Comparison of ENCODE assay signal across 8 cellular contexts in genomic region chr1:205505076-205505729, GRCh38. TPM values are rescaled to one million over a fixed set of nuclear protein-coding genes. Genes with fewer than 3 reads are reported as not detected.
DNase-seq lines count a peak whose midpoint lies in the region; ATAC-seq and TF ChIP-seq lines count a peak whose summit lies in the region.

No MANE protein-coding gene starts in this region.

- no peaks in the 10 kb centered on the region for H3K36me3 Mint-ChIP-seq in memory B cell

- H3K9ac ChIP-seq in IMR-90 (ENCODE audit: low read depth, low read length) = peak overlapping the region; percentile 29; the same call in 1 of the 2 replicates

- TF ChIP-seq CTCF in IMR-90 (conservative IDR thresholded peaks at IDR 0.05; ENCODE audit: low read depth, low read length) = no peak

- no peaks in the 10 kb centered on the region; the same call in 1 of the 2 replicates for H4K20me1 ChIP-seq in IMR-90 (ENCODE audit: insufficient read depth, low read length)

- no peak for TF ChIP-seq RAD21 in IMR-90 (IDR thresholded peaks at IDR 0.05; ENCODE audit: low read length)

- CTCF ChIA-PET in IMR-90 (lab: Yijun Ruan, JAX) = interaction anchor here (1.1 kb wide), 1 partner anchor 11 kb away, joined by 4 read pairs; no protein-coding TSS in a partner anchor

- intact Hi-C loops in IMR-90 (cut with micrococcal nuclease) = no loop called here

- no peak overlapping the region for H4K5ac ChIP-seq in IMR-90 (ENCODE audit: low read depth, low read length)

- peak overlapping the region; percentile 85 for H3K4me3 Mint-ChIP-seq in memory B cell

- POLR2A ChIA-PET in IMR-90 (lab: Charles Lee; ENCODE audit: unreplicated experiment) = no interaction called here

- peak overlapping the region; percentile 62 for H2AK9ac ChIP-seq in IMR-90 (replicated peaks; ENCODE audit: low read depth, low read length, poor library complexity)

- H3K14ac ChIP-seq in IMR-90 (replicated peaks; ENCODE audit: low read depth, low read length) = no peak overlapping the region

- H3K9me3 ChIP-seq in IMR-90 (ENCODE audit: control insufficient read depth, insufficient read depth, low read length) = no peaks in the 10 kb centered on the region; the same call in 1 of the 2 replicates

- peak overlapping the region; percentile 90 for H3K4me2 ChIP-seq in IMR-90 (ENCODE audit: low read depth, low read length)

- dilution Hi-C loops in IMR-90 (cut with HindIII; ENCODE audit: low sequenced_read_pairs, unreplicated experiment) = no loop called here

- no peak overlapping the region for H2BK5ac ChIP-seq in IMR-90 (ENCODE audit: low read depth, low read length, poor library complexity, severe bottlenecking)

- no peaks in the 10 kb centered on the region for H3K79me1 ChIP-seq in IMR-90 (ENCODE audit: low read depth in 1 of 2, low read length in 2 of 2)

- WGBS in IMR-90 (ENCODE audit: extremely low coverage in 2 of 2, insufficient read length in 1 of 2), 2 experiments = 1% methylated on average over 10 of the region's 18 CpGs; no CpG with 5 or more reads in 1 of the 2 experiments
- WGBS in urinary bladder = 13% methylated on average over 18 of the region's 18 CpGs

- H3K9me1 ChIP-seq in IMR-90 (ENCODE audit: insufficient read depth, low read length) = no peaks in the 10 kb centered on the region

- TF ChIP-seq POLR2A in IMR-90 (IDR thresholded peaks at IDR 0.05; ENCODE audit: low read depth, low read length) = no peak

- peak; percentile 56 for DNase-seq in ACHN
- DNase-seq in IMR-90 = no peak
- DNase-seq in caudate nucleus (lab: John Stamatoyannopoulos, UW) = no peak
- DNase-seq in memory B cell (ENCODE audit: low spot score in 2 of 2) = no peak
- no peak for DNase-seq in NOMO-1 (lab: John Stamatoyannopoulos, UW; ENCODE audit: unreplicated experiment in 2 of 2)
- no peak for DNase-seq in anterior cingulate cortex (lab: John Stamatoyannopoulos, UW)

- peak overlapping the region; percentile 45 for H3K27ac Mint-ChIP-seq in memory B cell

- H3K9me3 Mint-ChIP-seq in memory B cell = no peaks in the 10 kb centered on the region

- no peak overlapping the region for H2AK5ac ChIP-seq in IMR-90 (ENCODE audit: low read depth, low read length)

- H3K4ac ChIP-seq in IMR-90 (ENCODE audit: low read depth, low read length) = no peak overlapping the region

- peaks cover 64% of the 10 kb centered on the region for H3K27me3 ChIP-seq in IMR-90 (ENCODE audit: control insufficient read depth, insufficient read depth, low read length)

- no peak for ATAC-seq in IMR-90 (ENCODE audit: low read depth)
- no peak for ATAC-seq in memory B cell (ENCODE audit: low read depth)
- no peak for ATAC-seq in HG02938 (IDR thresholded peaks at IDR 0.05; ENCODE audit: unreplicated experiment)

- H3K18ac ChIP-seq in IMR-90 (ENCODE audit: low read depth, low read length) = no peak overlapping the region

- peak overlapping the region; percentile 88 for H2AFZ ChIP-seq in IMR-90 (replicated peaks; ENCODE audit: low read length, poor library complexity)

- no peak overlapping the region for H3K23ac ChIP-seq in IMR-90 (ENCODE audit: low read depth, low read length)

- H3K4me3 ChIP-seq in IMR-90 (ENCODE audit: insufficient read depth, low read depth, low read length) = peak overlapping the region; percentile 56
- peak overlapping the region; percentile 46 for H3K4me3 ChIP-seq in urinary bladder (ENCODE audit: low read depth, low read length)

- BruUV-seq in IMR-90 (replicated peaks; lab: Mats Ljungman, UMichigan) = no TSS peak

- H3K56ac ChIP-seq in IMR-90 (ENCODE audit: extremely low read depth, insufficient read depth, low read length) = no peak overlapping the region

- H4K8ac ChIP-seq in IMR-90 (ENCODE audit: low read depth in 2 of 2, low read length in 2 of 2) = no peak overlapping the region

- no peak overlapping the region for H4K91ac ChIP-seq in IMR-90 (ENCODE audit: insufficient read depth, low read depth, low read length)

- no peak overlapping the region for H2BK15ac ChIP-seq in IMR-90 (ENCODE audit: low read depth, low read length)

- H3K4me1 Mint-ChIP-seq in memory B cell = peaks cover 10% of the 10 kb centered on the region

- H2BK120ac ChIP-seq in IMR-90 (ENCODE audit: low read depth, low read length) = no peak overlapping the region

- no peak overlapping the region for H2BK20ac ChIP-seq in IMR-90 (ENCODE audit: low read depth, low read length)

- H3K4me1 ChIP-seq in IMR-90 (ENCODE audit: control insufficient read depth, insufficient read depth, low read length) = peaks cover 2% of the 10 kb centered on the region; the same call in 1 of the 2 replicates
- no peaks in the 10 kb centered on the region for H3K4me1 ChIP-seq in urinary bladder (ENCODE audit: insufficient read depth)

- H3K27me3 Mint-ChIP-seq in memory B cell = peaks cover 6% of the 10 kb centered on the region

- no peaks in the 10 kb centered on the region for H3K36me3 ChIP-seq in IMR-90 (ENCODE audit: control insufficient read depth, insufficient read depth, low read length)
- H3K36me3 ChIP-seq in urinary bladder (ENCODE audit: insufficient read depth) = no peaks in the 10 kb centered on the region

- no peak overlapping the region for H3K27ac ChIP-seq in IMR-90 (ENCODE audit: insufficient read depth, low read length)
- peak overlapping the region; percentile 95 for H3K27ac ChIP-seq in caudate nucleus (ENCODE audit: low read depth, low read length)
- H3K27ac ChIP-seq in urinary bladder (ENCODE audit: low read depth) = no peak overlapping the region

- in situ Hi-C loops in ACHN (cut with HindIII; ENCODE audit: low pct_ligation_motif_present, low pct_unique_long_range_greater_than_20kb, low sequenced_read_pairs) (no loop called here), IMR-90 (cut with MboI; ENCODE audit: low sequenced_read_pairs) (no loop called here)

TF ChIP-seq in IMR-90, 13 proteins besides CTCF, POLR2A, EP300 and RAD21:
- TF ChIP-seq CHD1 (IDR thresholded peaks at IDR 0.05; ENCODE audit: low read depth, low read length) (no peak), MAZ (IDR thresholded peaks at IDR 0.05; ENCODE audit: borderline replicate concordance, low read depth, low read length) (no peak), MAFK (IDR thresholded peaks at IDR 0.05; ENCODE audit: low read depth, low read length) (no peak), SMC3 (IDR thresholded peaks at IDR 0.05; ENCODE audit: low read depth, low read length) (no peak), RCOR1 (IDR thresholded peaks at IDR 0.05; ENCODE audit: insufficient replicate concordance, low read length) (no peak), BHLHE40 (IDR thresholded peaks at IDR 0.05; ENCODE audit: low read depth, low read length) (no peak), FOS (IDR thresholded peaks at IDR 0.05; ENCODE audit: low read depth, low read length) (no peak), RFX5 (IDR thresholded peaks at IDR 0.05; ENCODE audit: low read depth, low read length) (no peak), MXI1 (IDR thresholded peaks at IDR 0.05; ENCODE audit: borderline replicate concordance, low read depth, low read length) (no peak), NFE2L2 (IDR thresholded peaks at IDR 0.05; ENCODE audit: low read depth, low read length) (no peak), CEBPB (IDR thresholded peaks at IDR 0.05; ENCODE audit: low read depth, low read length) (no peak)
- TF ChIP-seq, protein P1, sequence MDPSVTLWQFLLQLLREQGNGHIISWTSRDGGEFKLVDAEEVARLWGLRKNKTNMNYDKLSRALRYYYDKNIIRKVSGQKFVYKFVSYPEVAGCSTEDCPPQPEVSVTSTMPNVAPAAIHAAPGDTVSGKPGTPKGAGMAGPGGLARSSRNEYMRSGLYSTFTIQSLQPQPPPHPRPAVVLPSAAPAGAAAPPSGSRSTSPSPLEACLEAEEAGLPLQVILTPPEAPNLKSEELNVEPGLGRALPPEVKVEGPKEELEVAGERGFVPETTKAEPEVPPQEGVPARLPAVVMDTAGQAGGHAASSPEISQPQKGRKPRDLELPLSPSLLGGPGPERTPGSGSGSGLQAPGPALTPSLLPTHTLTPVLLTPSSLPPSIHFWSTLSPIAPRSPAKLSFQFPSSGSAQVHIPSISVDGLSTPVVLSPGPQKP (IDR thresholded peaks at IDR 0.05; ENCODE audit: borderline replicate concordance, low read depth, low read length) = no peak
- TF ChIP-seq, protein P2, sequence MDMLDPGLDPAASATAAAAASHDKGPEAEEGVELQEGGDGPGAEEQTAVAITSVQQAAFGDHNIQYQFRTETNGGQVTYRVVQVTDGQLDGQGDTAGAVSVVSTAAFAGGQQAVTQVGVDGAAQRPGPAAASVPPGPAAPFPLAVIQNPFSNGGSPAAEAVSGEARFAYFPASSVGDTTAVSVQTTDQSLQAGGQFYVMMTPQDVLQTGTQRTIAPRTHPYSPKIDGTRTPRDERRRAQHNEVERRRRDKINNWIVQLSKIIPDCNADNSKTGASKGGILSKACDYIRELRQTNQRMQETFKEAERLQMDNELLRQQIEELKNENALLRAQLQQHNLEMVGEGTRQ (IDR thresholded peaks at IDR 0.05; ENCODE audit: low read depth, low read length) = no peak

RNA-seq across cellular contexts. Expression of gene CDK18, which starts 0.7 kb away (rescaled TPM):
- 0.18 and 0.28 TPM in 2 replicates for total RNA-seq in IMR-90 (2012; rRNA removed)
- 0.34 and 0.48 TPM in 2 replicates for polyA plus RNA-seq in IMR-90 (2012; rRNA removed)
- polyA plus RNA-seq in IMR-90 (2012; cell fraction: cytosol; rRNA removed) = 0.17 and 0.56 TPM in 2 replicates
- polyA plus RNA-seq in IMR-90 (2012; cell fraction: nucleus; rRNA removed; ENCODE audit: low replicate concordance) = 1.7 and 2.8 TPM in 2 replicates
- total RNA-seq in urinary bladder = 3.5 TPM
- polyA plus RNA-seq in urinary bladder = 6.0 TPM

RNA-seq across cellular contexts. Expression of gene BLACAT1, which starts 49.4 kb away (rescaled TPM):
- total RNA-seq in IMR-90 (2012; rRNA removed) (under 0.01 TPM in 1 of 2 replicates, not detected in the other), urinary bladder (not detected)
- polyA plus RNA-seq in IMR-90 (2012; rRNA removed) (0.03 and 0.05 TPM in 2 replicates), urinary bladder (0.03 TPM)
- polyA plus RNA-seq in IMR-90 (2012; cell fraction: cytosol; rRNA removed) = 0.01 and 0.03 TPM in 2 replicates
- polyA plus RNA-seq in IMR-90 (2012; cell fraction: nucleus; rRNA removed; ENCODE audit: low replicate concordance) = 0.14 and 0.34 TPM in 2 replicates
